In genomic region chr16:56610017-56610608, GRCh38 we compare ENCODE assay signal across 1 cellular context.
TF ChIP-seq lines count a peak whose summit lies in the region.

No MANE protein-coding gene starts in this region.

TF ChIP-seq in HEK293, 187 proteins besides CTCF, POLR2A, EP300 and RAD21 (continued from another document and continues in another):
- TF ChIP-seq, protein P1, sequence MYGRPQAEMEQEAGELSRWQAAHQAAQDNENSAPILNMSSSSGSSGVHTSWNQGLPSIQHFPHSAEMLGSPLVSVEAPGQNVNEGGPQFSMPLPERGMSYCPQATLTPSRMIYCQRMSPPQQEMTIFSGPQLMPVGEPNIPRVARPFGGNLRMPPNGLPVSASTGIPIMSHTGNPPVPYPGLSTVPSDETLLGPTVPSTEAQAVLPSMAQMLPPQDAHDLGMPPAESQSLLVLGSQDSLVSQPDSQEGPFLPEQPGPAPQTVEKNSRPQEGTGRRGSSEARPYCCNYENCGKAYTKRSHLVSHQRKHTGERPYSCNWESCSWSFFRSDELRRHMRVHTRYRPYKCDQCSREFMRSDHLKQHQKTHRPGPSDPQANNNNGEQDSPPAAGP (tag by site-specific recombination; IDR thresholded peaks at IDR 0.05): no peak
- no peak for TF ChIP-seq ZNF37A (tag by site-specific recombination; IDR thresholded peaks at IDR 0.05)
- TF ChIP-seq ZNF202 (tag by site-specific recombination; IDR thresholded peaks at IDR 0.05; ENCODE audit: borderline replicate concordance): no peak
- no peak for TF ChIP-seq ZFP69B (tag by site-specific recombination; IDR thresholded peaks at IDR 0.05)
- no peak for TF ChIP-seq IKZF3 (tag by site-specific recombination; IDR thresholded peaks at IDR 0.05)
- TF ChIP-seq ZNF701 (tag by site-specific recombination; IDR thresholded peaks at IDR 0.05): no peak
- TF ChIP-seq REPIN1 (tag by site-specific recombination; IDR thresholded peaks at IDR 0.05; ENCODE audit: low read depth): no peak
- TF ChIP-seq ZFP37 (tag by site-specific recombination; IDR thresholded peaks at IDR 0.05): no peak
- no peak for TF ChIP-seq ZEB2 (tag by site-specific recombination; IDR thresholded peaks at IDR 0.05)
- no peak for TF ChIP-seq ZNF639 (tag by site-specific recombination; IDR thresholded peaks at IDR 0.05)
- TF ChIP-seq, protein P2, sequence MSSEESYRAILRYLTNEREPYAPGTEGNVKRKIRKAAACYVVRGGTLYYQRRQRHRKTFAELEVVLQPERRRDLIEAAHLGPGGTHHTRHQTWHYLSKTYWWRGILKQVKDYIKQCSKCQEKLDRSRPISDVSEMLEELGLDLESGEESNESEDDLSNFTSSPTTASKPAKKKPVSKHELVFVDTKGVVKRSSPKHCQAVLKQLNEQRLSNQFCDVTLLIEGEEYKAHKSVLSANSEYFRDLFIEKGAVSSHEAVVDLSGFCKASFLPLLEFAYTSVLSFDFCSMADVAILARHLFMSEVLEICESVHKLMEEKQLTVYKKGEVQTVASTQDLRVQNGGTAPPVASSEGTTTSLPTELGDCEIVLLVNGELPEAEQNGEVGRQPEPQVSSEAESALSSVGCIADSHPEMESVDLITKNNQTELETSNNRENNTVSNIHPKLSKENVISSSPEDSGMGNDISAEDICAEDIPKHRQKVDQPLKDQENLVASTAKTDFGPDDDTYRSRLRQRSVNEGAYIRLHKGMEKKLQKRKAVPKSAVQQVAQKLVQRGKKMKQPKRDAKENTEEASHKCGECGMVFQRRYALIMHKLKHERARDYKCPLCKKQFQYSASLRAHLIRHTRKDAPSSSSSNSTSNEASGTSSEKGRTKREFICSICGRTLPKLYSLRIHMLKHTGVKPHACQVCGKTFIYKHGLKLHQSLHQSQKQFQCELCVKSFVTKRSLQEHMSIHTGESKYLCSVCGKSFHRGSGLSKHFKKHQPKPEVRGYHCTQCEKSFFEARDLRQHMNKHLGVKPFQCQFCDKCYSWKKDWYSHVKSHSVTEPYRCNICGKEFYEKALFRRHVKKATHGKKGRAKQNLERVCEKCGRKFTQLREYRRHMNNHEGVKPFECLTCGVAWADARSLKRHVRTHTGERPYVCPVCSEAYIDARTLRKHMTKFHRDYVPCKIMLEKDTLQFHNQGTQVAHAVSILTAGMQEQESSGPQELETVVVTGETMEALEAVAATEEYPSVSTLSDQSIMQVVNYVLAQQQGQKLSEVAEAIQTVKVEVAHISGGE (tag by site-specific recombination; conservative IDR thresholded peaks at IDR 0.05; ENCODE audit: low read depth): no peak
- no peak for TF ChIP-seq ZNF426 (tag by site-specific recombination; IDR thresholded peaks at IDR 0.05)
- TF ChIP-seq ZNF354C (tag by site-specific recombination; IDR thresholded peaks at IDR 0.05; ENCODE audit: borderline replicate concordance, low read depth): no peak
- TF ChIP-seq ZNF214 (tag by site-specific recombination; IDR thresholded peaks at IDR 0.05; ENCODE audit: borderline replicate concordance): no peak
- no peak for TF ChIP-seq ELK4 (IDR thresholded peaks at IDR 0.05; ENCODE audit: borderline replicate concordance, low read depth, low read length)
- TF ChIP-seq ZNF548 (tag by site-specific recombination; IDR thresholded peaks at IDR 0.05): no peak
- TF ChIP-seq KLF16 (tag by site-specific recombination; IDR thresholded peaks at IDR 0.05): no peak
- no peak for TF ChIP-seq ZNF76 (tag by site-specific recombination; IDR thresholded peaks at IDR 0.05; ENCODE audit: borderline replicate concordance, low read depth)
- no peak for TF ChIP-seq GFI1B (tag by site-specific recombination; IDR thresholded peaks at IDR 0.05)
- no peak for TF ChIP-seq ZNF654 (tag by site-specific recombination; IDR thresholded peaks at IDR 0.05; ENCODE audit: low read depth)
- TF ChIP-seq ZNF473 (tag by site-specific recombination; IDR thresholded peaks at IDR 0.05): no peak
- TF ChIP-seq TRIM28 (IDR thresholded peaks at IDR 0.05; ENCODE audit: borderline replicate concordance, low read length): no peak
- no peak for TF ChIP-seq ZFP41 (tag by site-specific recombination; IDR thresholded peaks at IDR 0.05; ENCODE audit: borderline replicate concordance)
- no peak for TF ChIP-seq ZSCAN23 (tag by site-specific recombination; IDR thresholded peaks at IDR 0.05)
- TF ChIP-seq WT1 (tag by site-specific recombination; IDR thresholded peaks at IDR 0.05): peak; percentile 72
- no peak for TF ChIP-seq ZNF324 (tag by site-specific recombination; IDR thresholded peaks at IDR 0.05)
- TF ChIP-seq ZNF174 (tag by site-specific recombination; IDR thresholded peaks at IDR 0.05): no peak
- no peak for TF ChIP-seq GLIS1 (tag by site-specific recombination; IDR thresholded peaks at IDR 0.05)
- TF ChIP-seq ZNF292 (tag by site-specific recombination; IDR thresholded peaks at IDR 0.05; ENCODE audit: borderline replicate concordance, low read depth): no peak
- no peak for TF ChIP-seq ZNF792 (tag by site-specific recombination; IDR thresholded peaks at IDR 0.05)
- peak; percentile 70 for TF ChIP-seq ZBTB44 (tag by site-specific recombination; IDR thresholded peaks at IDR 0.05)
- no peak for TF ChIP-seq ZBTB7A (tag by site-specific recombination; IDR thresholded peaks at IDR 0.05; ENCODE audit: low read depth)
- no peak for TF ChIP-seq ZBTB8A (tag by site-specific recombination; IDR thresholded peaks at IDR 0.05)
- TF ChIP-seq HOXA7 (CRISPR knock-in tag; IDR thresholded peaks at IDR 0.05; ENCODE audit: borderline replicate concordance): no peak
- no peak for TF ChIP-seq YY1 (tag by site-specific recombination; IDR thresholded peaks at IDR 0.05)
- TF ChIP-seq ZNF248 (tag by site-specific recombination; IDR thresholded peaks at IDR 0.05): no peak
- no peak for TF ChIP-seq ZNF776 (tag by site-specific recombination; IDR thresholded peaks at IDR 0.05; ENCODE audit: borderline replicate concordance)
- no peak for TF ChIP-seq ZSCAN5A (tag by site-specific recombination; IDR thresholded peaks at IDR 0.05)
- TF ChIP-seq ZNF518A (tag by site-specific recombination; conservative IDR thresholded peaks at IDR 0.05; ENCODE audit: low read depth): no peak
- TF ChIP-seq, protein P3, sequence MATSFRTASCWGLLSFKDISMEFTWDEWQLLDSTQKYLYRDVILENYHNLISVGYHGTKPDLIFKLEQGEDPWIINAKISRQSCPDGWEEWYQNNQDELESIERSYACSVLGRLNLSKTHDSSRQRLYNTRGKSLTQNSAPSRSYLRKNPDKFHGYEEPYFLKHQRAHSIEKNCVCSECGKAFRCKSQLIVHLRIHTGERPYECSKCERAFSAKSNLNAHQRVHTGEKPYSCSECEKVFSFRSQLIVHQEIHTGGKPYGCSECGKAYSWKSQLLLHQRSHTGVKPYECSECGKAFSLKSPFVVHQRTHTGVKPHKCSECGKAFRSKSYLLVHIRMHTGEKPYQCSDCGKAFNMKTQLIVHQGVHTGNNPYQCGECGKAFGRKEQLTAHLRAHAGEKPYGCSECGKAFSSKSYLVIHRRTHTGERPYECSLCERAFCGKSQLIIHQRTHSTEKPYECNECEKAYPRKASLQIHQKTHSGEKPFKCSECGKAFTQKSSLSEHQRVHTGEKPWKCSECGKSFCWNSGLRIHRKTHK (tag by site-specific recombination; IDR thresholded peaks at IDR 0.05): no peak
- no peak for TF ChIP-seq ZSCAN4 (tag by site-specific recombination; IDR thresholded peaks at IDR 0.05)
- no peak for TF ChIP-seq ZNF830 (tag by site-specific recombination; IDR thresholded peaks at IDR 0.05; ENCODE audit: low read depth)
- TF ChIP-seq ZBTB21 (tag by site-specific recombination; IDR thresholded peaks at IDR 0.05): peak; percentile 46
- TF ChIP-seq, protein P4, sequence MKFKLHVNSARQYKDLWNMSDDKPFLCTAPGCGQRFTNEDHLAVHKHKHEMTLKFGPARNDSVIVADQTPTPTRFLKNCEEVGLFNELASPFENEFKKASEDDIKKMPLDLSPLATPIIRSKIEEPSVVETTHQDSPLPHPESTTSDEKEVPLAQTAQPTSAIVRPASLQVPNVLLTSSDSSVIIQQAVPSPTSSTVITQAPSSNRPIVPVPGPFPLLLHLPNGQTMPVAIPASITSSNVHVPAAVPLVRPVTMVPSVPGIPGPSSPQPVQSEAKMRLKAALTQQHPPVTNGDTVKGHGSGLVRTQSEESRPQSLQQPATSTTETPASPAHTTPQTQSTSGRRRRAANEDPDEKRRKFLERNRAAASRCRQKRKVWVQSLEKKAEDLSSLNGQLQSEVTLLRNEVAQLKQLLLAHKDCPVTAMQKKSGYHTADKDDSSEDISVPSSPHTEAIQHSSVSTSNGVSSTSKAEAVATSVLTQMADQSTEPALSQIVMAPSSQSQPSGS (tag by site-specific recombination; IDR thresholded peaks at IDR 0.05; ENCODE audit: low read depth): no peak
- no peak for TF ChIP-seq ZNF791 (tag by site-specific recombination; IDR thresholded peaks at IDR 0.05)
